Comparison of ENCODE assay signal across 8 cellular contexts in genomic region chr17:42428141-42428944, GRCh38. TPM values are rescaled to one million over a fixed set of nuclear protein-coding genes. Genes with fewer than 3 reads are reported as not detected.
DNase-seq lines count a peak whose midpoint lies in the region; ATAC-seq, FAIRE-seq and TF ChIP-seq lines count a peak whose summit lies in the region.

No MANE protein-coding gene starts in this region.

- no peak for FAIRE-seq in bronchial epithelial cell (lab: Jason Lieb, UNC)

- H3K27me3 Mint-ChIP-seq in T-helper 2 cell treated with Interferon-gamma antibody and Interleukin-4, amounts not matched to agents 5 μg/mL and 100 μg/mL, for 36 hours (ENCODE audit: low read depth) = peaks cover 50% of the 10 kb centered on the region

- peaks cover 2% of the 10 kb centered on the region for H3K4me1 Mint-ChIP-seq in T-helper 2 cell treated with Interferon-gamma antibody and Interleukin-4, amounts not matched to agents 5 μg/mL and 100 μg/mL, for 36 hours (ENCODE audit: low read depth)

- H3K9me3 ChIP-seq in RWPE2 (ENCODE audit: severe bottlenecking) = no peaks in the 10 kb centered on the region

- no peak overlapping the region for H3K27ac Mint-ChIP-seq in T-helper 2 cell treated with Interferon-gamma antibody and Interleukin-4, amounts not matched to agents 5 μg/mL and 100 μg/mL, for 36 hours

- H3K9me3 Mint-ChIP-seq in T-helper 2 cell treated with Interferon-gamma antibody and Interleukin-4, amounts not matched to agents 5 μg/mL and 100 μg/mL, for 36 hours = no peaks in the 10 kb centered on the region

- ATAC-seq in RWPE2 (ENCODE audit: low read depth) (peak; percentile 93), HG03354 (IDR thresholded peaks at IDR 0.05; ENCODE audit: poor library complexity, severe bottlenecking, unreplicated experiment) (no peak)

- H3K4me3 ChIP-seq in RWPE2 (ENCODE audit: severe bottlenecking) (no peak overlapping the region), bronchial epithelial cell (ENCODE audit: low read depth, low read length) (no peak overlapping the region)

- H3K4me3 Mint-ChIP-seq in T-helper 2 cell treated with Interferon-gamma antibody and Interleukin-4, amounts not matched to agents 5 μg/mL and 100 μg/mL, for 36 hours = no peak overlapping the region

- DNase-seq in DMS114 treated with DMSO at 0.1 percent for 48 hours (lab: John Stamatoyannopoulos, UW; ENCODE audit: unreplicated experiment) = peak; percentile 69
- DNase-seq in HEK293T (ENCODE audit: extremely low spot score) = peak; percentile 66
- DNase-seq in RWPE2 (ENCODE audit: low spot score) = peak; percentile 80
- DNase-seq in bronchial epithelial cell (ENCODE audit: low read depth) = peak; percentile 99
- peak; percentile 99 for DNase-seq in kidney glomerular epithelial cell (lab: John Stamatoyannopoulos, UW)
- DNase-seq in stimulated activated CD8-positive, alpha-beta memory T cell treated with anti-CD3 and anti-CD28 coated beads, Interleukin-4, amount 100 ng/mL, for 48 hours = peak; percentile 44
- DNase-seq in T-helper 2 cell treated with Interferon-gamma antibody and Interleukin-4, amounts not matched to agents 5 μg/mL and 100 μg/mL, for 36 hours (ENCODE audit: low spot score) = no peak

- CTCF ChIA-PET in HEK293T (lab: Yijun Ruan, JAX) = interaction anchor here (0.6 to 1.5 kb wide), 8 partner anchors 9 to 99 kb away, joined by 3 to 13 read pairs (median 4); no protein-coding TSS in a partner anchor

- POLR2A ChIA-PET in HEK293T (lab: Yijun Ruan, JAX) = interaction anchor here (1.4 kb wide), 1 partner anchor 28 kb away, joined by 4 read pairs; no protein-coding TSS in a partner anchor

- H3K36me3 ChIP-seq in RWPE2 (ENCODE audit: low read depth) (no peaks in the 10 kb centered on the region), bronchial epithelial cell (ENCODE audit: control insufficient read depth, insufficient read depth, low read length) (no peaks in the 10 kb centered on the region)

- peaks cover 12% of the 10 kb centered on the region for H3K4me1 ChIP-seq in RWPE2 (ENCODE audit: insufficient read depth, poor library complexity, severe bottlenecking)

- H3K27me3 ChIP-seq in RWPE2 (ENCODE audit: insufficient read depth, poor library complexity, severe bottlenecking) (no peaks in the 10 kb centered on the region), bronchial epithelial cell (ENCODE audit: control insufficient read depth, insufficient read depth, low read length) (no peaks in the 10 kb centered on the region)

- H3K36me3 Mint-ChIP-seq in T-helper 2 cell treated with Interferon-gamma antibody and Interleukin-4, amounts not matched to agents 5 μg/mL and 100 μg/mL, for 36 hours (ENCODE audit: low read depth) = no peaks in the 10 kb centered on the region

- peak overlapping the region; percentile 81 for H3K27ac ChIP-seq in RWPE2 (ENCODE audit: poor library complexity, severe bottlenecking)

- TF ChIP-seq CTCF in RWPE2 (IDR thresholded peaks at IDR 0.05; ENCODE audit: poor library complexity, severe bottlenecking) (peak; percentile 90), bronchial epithelial cell (IDR thresholded peaks at IDR 0.05; ENCODE audit: insufficient read depth, low read length, severe bottlenecking) (peak; percentile 77)

TF ChIP-seq in HEK293T, 16 proteins besides CTCF, POLR2A, EP300 and RAD21:
- TF ChIP-seq ELF4 (IDR thresholded peaks at IDR 0.05) (no peak), SP1 (IDR thresholded peaks at IDR 0.05) (no peak), CTBP1 (IDR thresholded peaks at IDR 0.05; ENCODE audit: borderline replicate concordance) (no peak), L3MBTL2 (conservative IDR thresholded peaks at IDR 0.05) (no peak), FOXK2 (IDR thresholded peaks at IDR 0.05) (no peak), HDGF (IDR thresholded peaks at IDR 0.05; ENCODE audit: borderline replicate concordance) (no peak), ARNT (IDR thresholded peaks at IDR 0.05) (no peak), PKNOX1 (IDR thresholded peaks at IDR 0.05) (no peak), BHLHE40 (IDR thresholded peaks at IDR 0.05; ENCODE audit: borderline replicate concordance) (no peak), SUZ12 (IDR thresholded peaks at IDR 0.05) (no peak), ZNF384 (IDR thresholded peaks at IDR 0.05) (no peak), NFRKB (IDR thresholded peaks at IDR 0.05) (no peak), FOXA1 (IDR thresholded peaks at IDR 0.05) (no peak), LEF1 (IDR thresholded peaks at IDR 0.05; ENCODE audit: borderline replicate concordance) (no peak), TARDBP (IDR thresholded peaks at IDR 0.05) (no peak)
TF ChIP-seq in HEK293T: peak in this region for 0.

RNA-seq across cellular contexts. Expression of gene CAVIN1, which starts 5.3 kb away (rescaled TPM):
- total RNA-seq in bronchial epithelial cell = 126 and 159 TPM in 2 replicates

RNA-seq across cellular contexts. Expression of gene ATP6V0A1, which starts 30.3 kb away (rescaled TPM):
- total RNA-seq in bronchial epithelial cell = 20.0 and 54.2 TPM in 2 replicates

RNA-seq across cellular contexts. Expression of gene STAT3, which starts 40.1 kb away (rescaled TPM):
- 40.0 and 56.6 TPM in 2 replicates for total RNA-seq in bronchial epithelial cell
